In the genomic region with DNA sequence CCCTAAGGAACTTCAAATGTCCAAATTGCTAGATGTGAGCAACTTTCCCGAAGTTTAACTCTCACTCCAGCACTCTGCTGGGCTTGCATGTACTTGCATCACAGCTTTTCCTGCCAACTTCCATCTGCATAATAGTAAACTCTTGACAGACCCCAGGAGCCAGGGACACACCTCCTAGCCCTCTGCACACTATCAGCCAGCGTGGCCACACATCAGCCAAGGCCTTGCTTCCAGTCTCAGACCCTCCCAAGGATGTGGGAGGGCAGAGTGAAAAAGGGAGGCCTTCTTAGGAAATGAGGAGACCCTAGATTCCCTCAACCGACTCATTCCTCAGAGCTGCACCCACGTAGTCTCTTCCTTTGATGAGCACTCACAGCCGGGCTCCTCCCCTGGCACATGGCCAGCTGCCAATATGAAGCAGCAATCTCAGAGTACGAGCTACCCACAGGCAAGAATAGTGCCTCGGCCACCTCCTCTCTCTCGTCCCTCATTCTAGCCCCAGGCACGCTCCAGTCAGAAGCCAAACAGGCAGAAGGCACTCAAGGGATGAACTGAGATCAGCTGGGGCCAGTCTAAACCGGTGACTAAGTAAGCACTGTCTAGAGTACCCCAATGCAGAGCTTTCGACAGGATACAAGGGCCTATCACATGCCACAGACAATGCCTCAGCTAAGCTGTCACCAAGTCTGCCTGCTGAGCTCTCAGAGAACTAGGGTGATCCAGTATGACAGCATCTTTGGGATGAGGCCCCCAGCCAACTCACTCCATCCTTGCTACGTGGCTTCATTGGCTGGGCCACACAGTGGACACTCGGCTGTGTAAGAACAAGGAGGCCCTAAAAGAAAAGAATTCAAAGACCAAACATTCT, we compare ENCODE assay signal across 8 cellular contexts. TPM values are rescaled to one million over a fixed set of nuclear protein-coding genes. Genes with fewer than 3 reads are reported as not detected.
DNase-seq lines count a peak whose midpoint lies in the region; ATAC-seq and TF ChIP-seq lines count a peak whose summit lies in the region.

No MANE protein-coding gene starts in this region.

- no TSS peak for BruUV-seq in IMR-90 (replicated peaks; lab: Mats Ljungman, UMichigan)

- peaks cover 34% of the 10 kb centered on the region for H3K79me2 ChIP-seq in fibroblast of lung (ENCODE audit: control insufficient read depth, insufficient read depth, low read length)

- H2BK20ac ChIP-seq in IMR-90 (ENCODE audit: low read depth, low read length) = peak overlapping the region; percentile 10; the same call in 1 of the 2 replicates

- peak overlapping the region; percentile 54 for H4K91ac ChIP-seq in IMR-90 (ENCODE audit: insufficient read depth, low read depth, low read length)

- no peak overlapping the region; the same call in 1 of the 2 replicates for H3K56ac ChIP-seq in IMR-90 (ENCODE audit: extremely low read depth, insufficient read depth, low read length)

- DNase-seq in BE2C = peak; percentile 74
- DNase-seq in IMR-90 = peak; percentile 79
- DNase-seq in activated CD4-positive, alpha-beta T cell treated with anti-CD3 and anti-CD28 coated beads for 36 hours = peak; percentile 72
- DNase-seq in fibroblast of lung (ENCODE audit: low read depth in 2 of 2) = peak; percentile 85 to 96
- peak; percentile 70 for DNase-seq in omental fat pad (ENCODE audit: low spot score)

- H3K4me2 ChIP-seq in IMR-90 (ENCODE audit: low read depth, low read length) = peak overlapping the region; percentile 64
- peak overlapping the region; percentile 75 for H3K4me2 ChIP-seq in fibroblast of lung (ENCODE audit: extremely low read depth, insufficient read depth, low read length)

- no peak overlapping the region for H3K4me3 Mint-ChIP-seq in activated CD4-positive, alpha-beta T cell treated with anti-CD3 and anti-CD28 coated beads for 36 hours

- H4K8ac ChIP-seq in IMR-90 (ENCODE audit: low read depth in 2 of 2, low read length in 2 of 2) = peak overlapping the region; percentile 5 to 56; a peak in 3 of 4 replicates

- in situ Hi-C loops in IMR-90 (cut with MboI; ENCODE audit: low sequenced_read_pairs) = no loop called here

- H2BK120ac ChIP-seq in IMR-90 (ENCODE audit: low read depth, low read length) = peak overlapping the region; percentile 15

- H4K20me1 ChIP-seq in IMR-90 (ENCODE audit: insufficient read depth, low read length) (peaks cover 49% of the 10 kb centered on the region), fibroblast of lung (ENCODE audit: control insufficient read depth, extremely low read depth, insufficient read depth, low read length) (no peaks in the 10 kb centered on the region)

- H3K27ac ChIP-seq in IMR-90 (ENCODE audit: insufficient read depth, low read length) (peak overlapping the region; percentile 54), fibroblast of lung (ENCODE audit: insufficient read depth, low read length) (peak overlapping the region; percentile 87)

- CTCF ChIA-PET in IMR-90 (lab: Yijun Ruan, JAX) = interaction anchor here (0.8 to 1.5 kb wide), 5 partner anchors 13 to 163 kb away, joined by 3 to 5 read pairs (median 3); no protein-coding TSS in a partner anchor
- CTCF ChIA-PET in activated CD4-positive, alpha-beta T cell treated with anti-CD3 and anti-CD28 coated beads for 36 hours (lab: Charles Lee) = interaction anchor here (0.7 to 1.3 kb wide), 2 partner anchors 13 to 45 kb away, joined by 3 to 5 read pairs; no protein-coding TSS in a partner anchor

- no peak for TF ChIP-seq RAD21 in IMR-90 (IDR thresholded peaks at IDR 0.05; ENCODE audit: low read length)

- dilution Hi-C loops in IMR-90 (cut with HindIII; ENCODE audit: low sequenced_read_pairs, unreplicated experiment) = no loop called here

- H3K9me1 ChIP-seq in IMR-90 (ENCODE audit: insufficient read depth, low read length) = peaks cover 39% of the 10 kb centered on the region

- H3K36me3 ChIP-seq in BE2C (no peaks in the 10 kb centered on the region), IMR-90 (ENCODE audit: control insufficient read depth, insufficient read depth, low read length) (no peaks in the 10 kb centered on the region), fibroblast of lung (ENCODE audit: control insufficient read depth, insufficient read depth, low read length) (peaks cover 3% of the 10 kb centered on the region)

- H3K9ac ChIP-seq in IMR-90 (ENCODE audit: low read depth, low read length) (peak overlapping the region; percentile 15; the same call in 1 of the 2 replicates), fibroblast of lung (ENCODE audit: insufficient read depth, low read length) (peak overlapping the region; percentile 5)

- no peaks in the 10 kb centered on the region for H3K9me3 Mint-ChIP-seq in activated CD4-positive, alpha-beta T cell treated with anti-CD3 and anti-CD28 coated beads for 36 hours (ENCODE audit: low read depth)

- TF ChIP-seq POLR2A in IMR-90 (IDR thresholded peaks at IDR 0.05; ENCODE audit: low read depth, low read length) = peak; percentile 61

- peak; percentile 18 for ATAC-seq in IMR-90 (ENCODE audit: low read depth)
- ATAC-seq in activated CD4-positive, alpha-beta T cell treated with anti-CD3 and anti-CD28 coated beads for 36 hours = peak; percentile 48
- ATAC-seq in omental fat pad (ENCODE audit: low FRiP score) = peak; percentile 79
- no peak for ATAC-seq in HG02884 (IDR thresholded peaks at IDR 0.05; ENCODE audit: unreplicated experiment)
- no peak for ATAC-seq in HG02678 (IDR thresholded peaks at IDR 0.05; ENCODE audit: unreplicated experiment)
- no peak for ATAC-seq in GM18511 (IDR thresholded peaks at IDR 0.05; ENCODE audit: unreplicated experiment)

- H3K4me3 ChIP-seq in BE2C (ENCODE audit: low read depth, low read length) (no peak overlapping the region), IMR-90 (ENCODE audit: insufficient read depth, low read depth, low read length) (no peak overlapping the region), fibroblast of lung (replicated peaks in 1 of 4; ENCODE audit: control extremely low read depth in 1 of 4, insufficient read depth in 1 of 4, low read depth in 3 of 4, low read length in 4 of 4) (peak overlapping the region; percentile 7 to 92 (median 28))

- no peaks in the 10 kb centered on the region for H3K9me3 ChIP-seq in BE2C
- no peaks in the 10 kb centered on the region for H3K9me3 ChIP-seq in IMR-90 (ENCODE audit: control insufficient read depth, insufficient read depth, low read length)
- no peaks in the 10 kb centered on the region for H3K9me3 ChIP-seq in fibroblast of lung (ENCODE audit: control insufficient read depth, insufficient read depth, low read depth, low read length)

- H3K14ac ChIP-seq in IMR-90 (replicated peaks; ENCODE audit: low read depth, low read length) = peak overlapping the region; percentile 41

- H2AFZ ChIP-seq in IMR-90 (replicated peaks; ENCODE audit: low read length, poor library complexity) (peak overlapping the region; percentile 11), fibroblast of lung (ENCODE audit: low read length) (no peak overlapping the region)

- H4K5ac ChIP-seq in IMR-90 (ENCODE audit: low read depth, low read length) = no peak overlapping the region; the same call in 1 of the 2 replicates

- peak overlapping the region; percentile 72 for H2AK5ac ChIP-seq in IMR-90 (ENCODE audit: low read depth, low read length)

- no peak overlapping the region for H3K27ac Mint-ChIP-seq in activated CD4-positive, alpha-beta T cell treated with anti-CD3 and anti-CD28 coated beads for 36 hours

- WGBS in IMR-90 (ENCODE audit: extremely low coverage in 2 of 2, insufficient read length in 1 of 2), 2 experiments = 52% methylated on average over 6 of the region's 13 CpGs; no CpG with 5 or more reads in 1 of the 2 experiments

- H3K27me3 ChIP-seq in BE2C (no peaks in the 10 kb centered on the region), IMR-90 (ENCODE audit: control insufficient read depth, insufficient read depth, low read length) (no peaks in the 10 kb centered on the region), fibroblast of lung (ENCODE audit: control insufficient read depth, insufficient read depth, low read length) (no peaks in the 10 kb centered on the region)

- peak overlapping the region; percentile 47 for H3K4ac ChIP-seq in IMR-90 (ENCODE audit: low read depth, low read length)

- TF ChIP-seq CTCF in BE2C (IDR thresholded peaks at IDR 0.05; ENCODE audit: low read depth, low read length) (no peak), IMR-90 (conservative IDR thresholded peaks at IDR 0.05; ENCODE audit: low read depth, low read length) (no peak), fibroblast of lung (conservative IDR thresholded peaks at IDR 0.05 in 1 of 2, IDR thresholded peaks at IDR 0.05 in 1 of 2; ENCODE audit: low read depth in 1 of 2, low read length in 2 of 2) (no peak), omental fat pad (IDR thresholded peaks at IDR 0.05) (no peak)

- POLR2A ChIA-PET in IMR-90 (lab: Charles Lee; ENCODE audit: unreplicated experiment) = no interaction called here
- POLR2A ChIA-PET in activated CD4-positive, alpha-beta T cell treated with anti-CD3 and anti-CD28 coated beads for 36 hours (lab: Charles Lee) = interaction anchor here (0.6 to 1.1 kb wide), 3 partner anchors 122 to 1004 kb away, joined by 4 to 9 read pairs (median 4); no protein-coding TSS in a partner anchor

- peak overlapping the region; percentile 33 for H3K18ac ChIP-seq in IMR-90 (ENCODE audit: low read depth, low read length)

- H3K27me3 Mint-ChIP-seq in activated CD4-positive, alpha-beta T cell treated with anti-CD3 and anti-CD28 coated beads for 36 hours = peaks cover 28% of the 10 kb centered on the region

- H3K4me1 Mint-ChIP-seq in activated CD4-positive, alpha-beta T cell treated with anti-CD3 and anti-CD28 coated beads for 36 hours = peaks cover 14% of the 10 kb centered on the region

- H3K4me1 ChIP-seq in BE2C (peaks cover 11% of the 10 kb centered on the region), IMR-90 (ENCODE audit: control insufficient read depth, insufficient read depth, low read length) (peaks cover 39% of the 10 kb centered on the region), fibroblast of lung (ENCODE audit: control insufficient read depth, extremely low read depth, insufficient read depth, low read length) (peaks cover 35% of the 10 kb centered on the region)

- no peaks in the 10 kb centered on the region for H3K36me3 Mint-ChIP-seq in activated CD4-positive, alpha-beta T cell treated with anti-CD3 and anti-CD28 coated beads for 36 hours (ENCODE audit: low read depth)

- peaks cover 34 to 66% of the 10 kb centered on the region in 2 experiments for H3K79me1 ChIP-seq in IMR-90 (ENCODE audit: low read depth in 1 of 2, low read length in 2 of 2)

- peak overlapping the region; percentile 70 for H2AK9ac ChIP-seq in IMR-90 (replicated peaks; ENCODE audit: low read depth, low read length, poor library complexity)

- intact Hi-C loops in IMR-90 (cut with micrococcal nuclease) = no loop called here
- intact Hi-C loops in activated CD4-positive, alpha-beta T cell treated with anti-CD3 and anti-CD28 coated beads for 36 hours (cut with DNase I, micrococcal nuclease) = no loop called here

- peak overlapping the region; percentile 73 for H3K23ac ChIP-seq in IMR-90 (ENCODE audit: low read depth, low read length)

- H2BK15ac ChIP-seq in IMR-90 (ENCODE audit: low read depth, low read length) = peak overlapping the region; percentile 3; the same call in 1 of the 3 replicates

- H2BK5ac ChIP-seq in IMR-90 (ENCODE audit: low read depth, low read length, poor library complexity, severe bottlenecking) = peak overlapping the region; percentile 55

RNA-seq across cellular contexts. Expression of gene P4HA2, which starts 2.3 kb away (rescaled TPM):
- polyA plus RNA-seq in BE2C (2012; ENCODE audit: insufficient read depth, insufficient read length, low read depth) = 20.3 TPM
- total RNA-seq in IMR-90 (2012; rRNA removed) = 190 and 225 TPM in 2 replicates
- 184 and 186 TPM in 2 replicates for polyA plus RNA-seq in IMR-90 (2012; rRNA removed)
- polyA plus RNA-seq in IMR-90 (2012; cell fraction: cytosol; rRNA removed) = 144 and 191 TPM in 2 replicates
- polyA plus RNA-seq in IMR-90 (2012; cell fraction: nucleus; rRNA removed; ENCODE audit: low replicate concordance) = 99.1 and 183 TPM in 2 replicates
- total RNA-seq in activated CD4-positive, alpha-beta T cell treated with anti-CD3 and anti-CD28 coated beads for 36 hours = 1 to 10 TPM; 6.1 to 8.9 TPM
- total RNA-seq in fibroblast of lung = 376 and 553 TPM in 2 replicates
- polyA plus RNA-seq in fibroblast of lung = 184 and 187 TPM in 2 replicates
- 142 and 147 TPM in 2 replicates for polyA plus RNA-seq in fibroblast of lung (2012)
- 260 and 282 TPM in 2 replicates for polyA minus RNA-seq in fibroblast of lung (ENCODE audit: low replicate concordance)
- total RNA-seq in omental fat pad = 10 to 100 TPM; 15.8 to 37.7 (median 25.6) TPM

RNA-seq across cellular contexts. Expression of gene PDLIM4, which starts 32.1 kb away (rescaled TPM):
- 101 TPM for polyA plus RNA-seq in BE2C (2012; ENCODE audit: insufficient read depth, insufficient read length, low read depth)
- 61.1 and 97.5 TPM in 2 replicates for total RNA-seq in IMR-90 (2012; rRNA removed)
- polyA plus RNA-seq in IMR-90 (2012; rRNA removed) = 214 and 225 TPM in 2 replicates
- polyA plus RNA-seq in IMR-90 (2012; cell fraction: cytosol; rRNA removed) = 62.0 and 132 TPM in 2 replicates
- 199 and 416 TPM in 2 replicates for polyA plus RNA-seq in IMR-90 (2012; cell fraction: nucleus; rRNA removed; ENCODE audit: low replicate concordance)
- total RNA-seq in activated CD4-positive, alpha-beta T cell treated with anti-CD3 and anti-CD28 coated beads for 36 hours = under 1 TPM; 0.21 to 0.23 TPM
- total RNA-seq in fibroblast of lung = 44.4 and 67.2 TPM in 2 replicates
- 10.7 and 41.5 TPM in 2 replicates for polyA plus RNA-seq in fibroblast of lung
- 24.9 and 115 TPM in 2 replicates for polyA plus RNA-seq in fibroblast of lung (2012)
- 19.9 and 35.9 TPM in 2 replicates for polyA minus RNA-seq in fibroblast of lung (ENCODE audit: low replicate concordance)
- 10 to 100 TPM; 19.5 to 89.5 (median 23.4) TPM for total RNA-seq in omental fat pad

Comparison
In these comparisons a context has a peak if more than half of its experiments do, and no peak if none do; other contexts are left out.
1. H3K4me3 ChIP-seq: peak in fibroblast of lung (4 of 4); none in BE2C (single experiment) and IMR-90 (single experiment).
2. ATAC-seq: peak in IMR-90 (single experiment), activated CD4-positive, alpha-beta T cell treated with anti-CD3 and anti-CD28 coated beads for 36 hours (single experiment) and omental fat pad (single experiment); none in HG02884 (single experiment), HG02678 (single experiment) and GM18511 (single experiment).
3. RNA of gene PDLIM4, which starts 32.1 kb away (total RNA-seq): 44.4 to 67.2 TPM in fibroblast of lung, 61.1 to 97.5 TPM in IMR-90 and 19.5 to 89.5 TPM in omental fat pad; 0.21 to 0.23 TPM in activated CD4-positive, alpha-beta T cell treated with anti-CD3 and anti-CD28 coated beads for 36 hours; every median in the first group is over 10 times any median in the second.
4. Peak in every context shown above with its lines, with median percentiles within 50 percentile points of each other: DNase-seq.